1 cellular context compared by ENCODE assay signal in the genomic region with DNA sequence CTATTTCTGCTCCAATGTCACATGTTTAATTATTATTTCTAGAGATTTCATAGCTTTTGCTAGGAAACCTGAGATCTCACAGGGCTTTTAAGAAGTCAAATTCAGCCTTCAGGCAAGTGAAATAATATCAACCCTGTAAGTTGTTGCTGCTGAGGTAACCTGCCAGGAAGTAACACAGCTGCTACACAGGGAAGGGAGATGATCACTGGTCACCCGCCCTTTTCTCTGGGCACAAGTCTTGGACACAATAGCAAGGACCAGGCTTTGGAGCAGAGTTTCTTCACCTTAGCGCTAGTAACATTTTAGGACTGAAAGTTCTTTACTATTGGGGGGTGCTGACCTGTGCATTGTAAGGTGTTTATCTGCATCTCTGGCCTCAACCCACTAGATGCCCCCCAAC.
TF ChIP-seq lines count a peak whose summit lies in the region.

No MANE protein-coding gene starts in this region.

TF ChIP-seq in GM12878, 131 proteins besides CTCF, POLR2A, EP300 and RAD21:
- 0 out of 2 replicates have a peak, but pooled peaks have one; percentile 29 for TF ChIP-seq BACH1 (IDR thresholded peaks at IDR 0.05; ENCODE audit: borderline replicate concordance)
- no peak for TF ChIP-seq CHD2 (IDR thresholded peaks at IDR 0.05; ENCODE audit: borderline replicate concordance, low read depth, low read length)
- TF ChIP-seq, protein P1, sequence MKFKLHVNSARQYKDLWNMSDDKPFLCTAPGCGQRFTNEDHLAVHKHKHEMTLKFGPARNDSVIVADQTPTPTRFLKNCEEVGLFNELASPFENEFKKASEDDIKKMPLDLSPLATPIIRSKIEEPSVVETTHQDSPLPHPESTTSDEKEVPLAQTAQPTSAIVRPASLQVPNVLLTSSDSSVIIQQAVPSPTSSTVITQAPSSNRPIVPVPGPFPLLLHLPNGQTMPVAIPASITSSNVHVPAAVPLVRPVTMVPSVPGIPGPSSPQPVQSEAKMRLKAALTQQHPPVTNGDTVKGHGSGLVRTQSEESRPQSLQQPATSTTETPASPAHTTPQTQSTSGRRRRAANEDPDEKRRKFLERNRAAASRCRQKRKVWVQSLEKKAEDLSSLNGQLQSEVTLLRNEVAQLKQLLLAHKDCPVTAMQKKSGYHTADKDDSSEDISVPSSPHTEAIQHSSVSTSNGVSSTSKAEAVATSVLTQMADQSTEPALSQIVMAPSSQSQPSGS (IDR thresholded peaks at IDR 0.05; ENCODE audit: low read length), result no peak
- no peak for TF ChIP-seq SIX5 (IDR thresholded peaks at IDR 0.05; ENCODE audit: low read depth, low read length, severe bottlenecking)
- no peak for TF ChIP-seq CEBPB (IDR thresholded peaks at IDR 0.05; ENCODE audit: borderline replicate concordance in 1 of 2, low read depth in 2 of 2, low read length in 2 of 2)
- TF ChIP-seq SMAD1 (IDR thresholded peaks at IDR 0.05; ENCODE audit: low read depth, partially characterized antibody), result no peak
- no peak for TF ChIP-seq HDAC6 (IDR thresholded peaks at IDR 0.05; ENCODE audit: unreplicated experiment)
- 0 out of 2 replicates have a peak, but pooled peaks have one; percentile 21 for TF ChIP-seq DPF2 (IDR thresholded peaks at IDR 0.05)
- no peak; the same call in 1 of the 2 replicates for TF ChIP-seq SMAD5 (IDR thresholded peaks at IDR 0.05; ENCODE audit: low read depth)
- no peak for TF ChIP-seq RFX5 (IDR thresholded peaks at IDR 0.05; ENCODE audit: low read depth, low read length)
- peak; percentile 47; the same call in 1 of the 2 replicates for TF ChIP-seq SIN3A (IDR thresholded peaks at IDR 0.05; ENCODE audit: low read depth, low read length)
- no peak for TF ChIP-seq NBN (IDR thresholded peaks at IDR 0.05)
- no peak for TF ChIP-seq EGR1 (IDR thresholded peaks at IDR 0.05; ENCODE audit: borderline replicate concordance in 1 of 2, low read depth in 2 of 2, low read length in 2 of 2)
- peak; percentile 68 for TF ChIP-seq POLR2AphosphoS5 (IDR thresholded peaks at IDR 0.05; ENCODE audit: low read length)
- no peak for TF ChIP-seq SRF (IDR thresholded peaks at IDR 0.05; ENCODE audit: low read depth in 2 of 2, low read length in 2 of 2)
- TF ChIP-seq ZNF384 (IDR thresholded peaks at IDR 0.05; ENCODE audit: borderline replicate concordance, low read depth, low read length), result no peak
- TF ChIP-seq, protein P2, sequence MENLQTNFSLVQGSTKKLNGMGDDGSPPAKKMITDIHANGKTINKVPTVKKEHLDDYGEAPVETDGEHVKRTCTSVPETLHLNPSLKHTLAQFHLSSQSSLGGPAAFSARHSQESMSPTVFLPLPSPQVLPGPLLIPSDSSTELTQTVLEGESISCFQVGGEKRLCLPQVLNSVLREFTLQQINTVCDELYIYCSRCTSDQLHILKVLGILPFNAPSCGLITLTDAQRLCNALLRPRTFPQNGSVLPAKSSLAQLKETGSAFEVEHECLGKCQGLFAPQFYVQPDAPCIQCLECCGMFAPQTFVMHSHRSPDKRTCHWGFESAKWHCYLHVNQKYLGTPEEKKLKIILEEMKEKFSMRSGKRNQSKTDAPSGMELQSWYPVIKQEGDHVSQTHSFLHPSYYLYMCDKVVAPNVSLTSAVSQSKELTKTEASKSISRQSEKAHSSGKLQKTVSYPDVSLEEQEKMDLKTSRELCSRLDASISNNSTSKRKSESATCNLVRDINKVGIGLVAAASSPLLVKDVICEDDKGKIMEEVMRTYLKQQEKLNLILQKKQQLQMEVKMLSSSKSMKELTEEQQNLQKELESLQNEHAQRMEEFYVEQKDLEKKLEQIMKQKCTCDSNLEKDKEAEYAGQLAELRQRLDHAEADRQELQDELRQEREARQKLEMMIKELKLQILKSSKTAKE (IDR thresholded peaks at IDR 0.05; ENCODE audit: low read depth, poor library complexity, severe bottlenecking), result no peak
- TF ChIP-seq MXI1 (IDR thresholded peaks at IDR 0.05; ENCODE audit: low read depth, low read length), result no peak
- peak in 1 of 2 experiments; percentile 5; a peak in 1 of 4 replicates for TF ChIP-seq BHLHE40 (IDR thresholded peaks at IDR 0.05; ENCODE audit: borderline replicate concordance in 1 of 2, low read depth in 2 of 2, low read length in 1 of 2)
- TF ChIP-seq, protein P3, sequence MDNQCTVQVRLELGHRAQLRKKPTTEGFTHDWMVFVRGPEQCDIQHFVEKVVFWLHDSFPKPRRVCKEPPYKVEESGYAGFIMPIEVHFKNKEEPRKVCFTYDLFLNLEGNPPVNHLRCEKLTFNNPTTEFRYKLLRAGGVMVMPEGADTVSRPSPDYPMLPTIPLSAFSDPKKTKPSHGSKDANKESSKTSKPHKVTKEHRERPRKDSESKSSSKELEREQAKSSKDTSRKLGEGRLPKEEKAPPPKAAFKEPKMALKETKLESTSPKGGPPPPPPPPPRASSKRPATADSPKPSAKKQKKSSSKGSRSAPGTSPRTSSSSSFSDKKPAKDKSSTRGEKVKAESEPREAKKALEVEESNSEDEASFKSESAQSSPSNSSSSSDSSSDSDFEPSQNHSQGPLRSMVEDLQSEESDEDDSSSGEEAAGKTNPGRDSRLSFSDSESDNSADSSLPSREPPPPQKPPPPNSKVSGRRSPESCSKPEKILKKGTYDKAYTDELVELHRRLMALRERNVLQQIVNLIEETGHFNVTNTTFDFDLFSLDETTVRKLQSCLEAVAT (IDR thresholded peaks at IDR 0.05), result 0 out of 2 replicates have a peak, but pooled peaks have one; percentile 27
